31 cellular contexts compared by ENCODE assay signal in the genomic region with DNA sequence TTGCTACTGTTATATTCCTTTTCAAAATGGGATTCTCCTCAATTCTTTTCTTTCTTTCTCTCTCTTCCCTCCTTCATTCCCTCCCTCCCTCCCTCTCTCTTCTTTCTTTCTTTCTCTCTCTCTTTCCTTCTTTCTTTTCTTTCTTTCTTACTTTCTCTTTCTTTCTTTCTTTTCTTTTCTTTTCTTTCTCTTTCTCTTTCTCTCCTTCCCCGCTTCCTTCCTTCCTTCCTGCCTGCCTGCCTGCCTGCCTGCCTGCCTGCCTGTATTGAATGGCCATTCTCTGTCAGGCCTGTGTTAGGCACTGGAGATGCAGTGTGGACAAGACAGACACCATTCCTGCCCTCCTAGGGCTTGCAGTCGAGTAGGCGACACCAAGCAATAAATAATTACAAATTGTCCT. TPM values are rescaled to one million over a fixed set of nuclear protein-coding genes. Genes with fewer than 3 reads are reported as not detected.
"Had no signal": no experiment of that assay in that cellular context is flagged by ENCODE, and none has a peak within 500 bp of the region (broad histone marks: within the 10 kb centered on the region; RNA-seq: fewer than 3 reads in every experiment).

No MANE protein-coding gene starts in this region.

- DNase-seq: activated CD4-positive, alpha-beta memory T cell treated with anti-CD3 and anti-CD28 coated beads, Interleukin-2, amount 10 ng/mL, durations not matched to agents 7 days and 5 days; activated CD4-positive, alpha-beta T cell treated with anti-CD3 and anti-CD28 coated beads for 1 hour; activated CD4-positive, alpha-beta T cell treated with anti-CD3 and anti-CD28 coated beads for 36 hours; activated CD4-positive, alpha-beta T cell treated with anti-CD3 and anti-CD28 coated beads for 48 hours; activated CD4-positive, alpha-beta T cell treated with anti-CD3 and anti-CD28 coated beads, Interleukin-2, amount 10 ng/mL, durations not matched to agents 7 days and 5 days; activated CD4-positive, alpha-beta T cell treated with anti-CD3 and anti-CD28 coated beads, Interleukin-2, amount 50 U/mL, for 48 hours; activated CD4-positive, CD25-positive, alpha-beta regulatory T cell; activated CD8-positive, alpha-beta memory T cell treated with anti-CD3 and anti-CD28 coated beads for 24 hours; activated CD8-positive, alpha-beta memory T cell treated with anti-CD3 and anti-CD28 coated beads, Interleukin-2, amount 10 ng/mL, durations not matched to agents 7 days and 5 days; activated CD8-positive, alpha-beta memory T cell treated with anti-CD3 and anti-CD28 coated beads, Interleukin-2, amount 50 U/mL, for 48 hours; activated CD8-positive, alpha-beta T cell treated with anti-CD3 and anti-CD28 coated beads, Interleukin-2, amount 10 ng/mL, durations not matched to agents 7 days and 5 days; activated effector memory CD4-positive, alpha-beta T cell treated with Interleukin-2 at 50 U/mL for 16 hours; activated gamma-delta T cell; activated naive CD4-positive, alpha-beta T cell treated with anti-CD3 and anti-CD28 coated beads, Interleukin-2, amount 10 ng/mL, durations not matched to agents 7 days and 5 days; activated naive CD4-positive, alpha-beta T cell treated with Interleukin-2 at 50 U/mL for 16 hours; activated naive CD8-positive, alpha-beta T cell treated with anti-CD3 and anti-CD28 coated beads, Interleukin-2, amount 10 ng/mL, durations not matched to agents 7 days and 5 days; activated naive CD8-positive, alpha-beta T cell treated with anti-CD3 and anti-CD28 coated beads, Interleukin-2, amount 50 U/mL, for 24 hours; activated T-cell treated with anti-CD3 and anti-CD28 coated beads, Interleukin-2, amount 50 U/mL, for 24 hours; activated T-cell treated with anti-CD3 and anti-CD28 coated beads, Interleukin-2, amount 50 U/mL, for 48 hours; amygdala; central memory CD4-positive, alpha-beta T cell; T-helper 1 cell; T-helper 2 cell; T-helper 9 cell; WERI-Rb-1 had no signal

- H3K36me3 ChIP-seq: ascending aorta, cardiac muscle cell, WERI-Rb-1 had no signal

- H3K4me3 ChIP-seq: ascending aorta, cardiac muscle cell had no signal

- ATAC-seq: activated CD4-positive, alpha-beta T cell treated with anti-CD3 and anti-CD28 coated beads for 36 hours; activated CD4-positive, CD25-positive, alpha-beta regulatory T cell treated with anti-CD3 and anti-CD28 coated beads, Interleukin-2, amount 50 U/mL, for 24 hours; activated CD8-positive, alpha-beta memory T cell treated with anti-CD3 and anti-CD28 coated beads, Interleukin-2, amount 10 ng/mL, durations not matched to agents 7 days and 5 days; activated CD8-positive, alpha-beta T cell treated with anti-CD3 and anti-CD28 coated beads, Interleukin-2, amount 10 ng/mL, durations not matched to agents 7 days and 5 days; activated naive CD8-positive, alpha-beta T cell treated with anti-CD3 and anti-CD28 coated beads, Interleukin-2, amount 50 U/mL, for 24 hours; WTC11 had no signal

- FAIRE-seq: bronchial epithelial cell, TTC549 had no signal

- H3K27ac ChIP-seq: cardiac muscle cell, WERI-Rb-1 had no signal

- H3K27me3 ChIP-seq: ascending aorta, cardiac muscle cell had no signal

- H3K9me3 ChIP-seq: ascending aorta had no signal

RNA-seq across cellular contexts. Expression of a gene that starts 11.5 kb away (rescaled TPM):
- total RNA-seq: activated CD8-positive, alpha-beta memory T cell treated with anti-CD3 and anti-CD28 coated beads, Interleukin-2, amount 10 ng/mL, durations not matched to agents 7 days and 5 days; ascending aorta; bronchial epithelial cell had no signal
